Comparison of ENCODE assay signal across 9 cellular contexts in genomic region chr6:89597988-89598387, GRCh38. TPM values are rescaled to one million over a fixed set of nuclear protein-coding genes. Genes with fewer than 3 reads are reported as not detected.
DNase-seq lines count a peak whose midpoint lies in the region; ATAC-seq and TF ChIP-seq lines count a peak whose summit lies in the region.
"Had no signal": no experiment of that assay in that cellular context is flagged by ENCODE, and none has a peak within 500 bp of the region (broad histone marks: within the 10 kb centered on the region; RNA-seq: fewer than 3 reads in every experiment).

No MANE protein-coding gene starts in this region.

- no peaks in the 10 kb centered on the region for H4K20me1 ChIP-seq in Loucy (ENCODE audit: insufficient read depth, low read length, poor library complexity, severe bottlenecking)

- H3K4me1 ChIP-seq in Loucy (ENCODE audit: insufficient read depth, low read length, poor library complexity, severe bottlenecking) (peaks cover 18% of the 10 kb centered on the region), adipocyte (ENCODE audit: control insufficient read depth, insufficient read depth, low read length) (peaks cover 15% of the 10 kb centered on the region), left lung (no peaks in the 10 kb centered on the region), spleen (peaks cover 0 to 18% (median 10%) of the 10 kb centered on the region in 6 donors)

- H3K4me2 ChIP-seq in Loucy (ENCODE audit: low read depth, low read length, poor library complexity, severe bottlenecking), result peak overlapping the region; percentile 8

- ATAC-seq in left lung (peak; percentile 92), HG02759 (IDR thresholded peaks at IDR 0.05; ENCODE audit: unreplicated experiment) (no peak)

- peak; percentile 68 for TF ChIP-seq CTCF in Loucy (conservative IDR thresholded peaks at IDR 0.05; ENCODE audit: low read length)
- no peak for TF ChIP-seq CTCF in left lung (IDR thresholded peaks at IDR 0.05)
- no peak for TF ChIP-seq CTCF in GM13976 (IDR thresholded peaks at IDR 0.05; ENCODE audit: borderline replicate concordance, control extremely low read depth, extremely low read depth, insufficient read depth, missing control alignments)
- no peak for TF ChIP-seq CTCF in spleen (IDR thresholded peaks at IDR 0.05 in 8 of 11, conservative IDR thresholded peaks at IDR 0.05 in 3 of 11)

- peak overlapping the region; percentile 32; the same call in 1 of the 2 replicates for H2AFZ ChIP-seq in Loucy (ENCODE audit: low read length)

- DNase-seq in DMS79 treated with DMSO at 0.1 percent for 48 hours (lab: John Stamatoyannopoulos, UW) (peak; percentile 18), DMS79 (lab: John Stamatoyannopoulos, UW) (no peak), adipocyte (ENCODE audit: low read depth) (peak; percentile 48), left lung (no peak), GM13976 (ENCODE audit: low spot score) (no peak), spleen (no peak)
- DNase-seq: left cardiac atrium had no signal

- H3F3A ChIP-seq in Loucy (ENCODE audit: low read depth), result peaks cover 10% of the 10 kb centered on the region; the same call in 1 of the 2 replicates

- no peaks in the 10 kb centered on the region for H3K79me2 ChIP-seq in Loucy (ENCODE audit: insufficient read depth, low read length)

- WGBS in spleen, 5 donors, result 20 to 45% (median 32%) methylated on average over 3 of the region's 3 CpGs

- H3K36me3 ChIP-seq in Loucy (ENCODE audit: insufficient read depth, low read length) (no peaks in the 10 kb centered on the region), adipocyte (ENCODE audit: control insufficient read depth, insufficient read depth, low read length, severe bottlenecking) (no peaks in the 10 kb centered on the region), left lung (no peaks in the 10 kb centered on the region), spleen (no peaks in the 10 kb centered on the region)

- H3K27ac ChIP-seq in left lung (no peak overlapping the region), spleen (no peak overlapping the region)

- in situ Hi-C loops in GM13976 (cut with MboI; ENCODE audit: low sequenced_read_pairs, unreplicated experiment), result no loop called here

- H3K4me3 ChIP-seq in Loucy (ENCODE audit: low read length, poor library complexity, severe bottlenecking) (no peak overlapping the region), adipocyte (ENCODE audit: low read length) (no peak overlapping the region), left lung (no peak overlapping the region), spleen (no peak overlapping the region)

- TF ChIP-seq POLR2A in spleen (IDR thresholded peaks at IDR 0.05), result no peak

- no peaks in the 10 kb centered on the region for H3K9me2 ChIP-seq in Loucy (replicated peaks; ENCODE audit: low read depth, low read length)

- no peaks in the 10 kb centered on the region for H3K9me3 ChIP-seq in Loucy (ENCODE audit: insufficient read depth, low read depth, low read length)
- no peaks in the 10 kb centered on the region for H3K9me3 ChIP-seq in adipocyte (ENCODE audit: control insufficient read depth, low read length)
- no peaks in the 10 kb centered on the region for H3K9me3 ChIP-seq in left lung
- H3K9me3 ChIP-seq in spleen, result no peaks in the 10 kb centered on the region

- no peaks in the 10 kb centered on the region for H3K27me3 ChIP-seq in Loucy (ENCODE audit: insufficient read depth, low read length, poor library complexity, severe bottlenecking)
- no peaks in the 10 kb centered on the region for H3K27me3 ChIP-seq in adipocyte (replicated peaks; ENCODE audit: control insufficient read depth, insufficient read depth, low read length)
- no peaks in the 10 kb centered on the region for H3K27me3 ChIP-seq in left lung
- H3K27me3 ChIP-seq in spleen (replicated peaks in 1 of 7), result no peaks in the 10 kb centered on the region

- H3K9ac ChIP-seq in Loucy (ENCODE audit: low read depth, low read length, poor library complexity, severe bottlenecking) (no peak overlapping the region), adipocyte (ENCODE audit: low read length) (no peak overlapping the region)

- intact Hi-C loops in left lung (cut with DNase I), result loop anchor here in 1 of 2 donors (5.0 kb wide), 1 partner anchor 166 kb away; the partner anchor contains the start of gene ANKRD6
- intact Hi-C loops in spleen (cut with DNase I; ENCODE audit: low total_unique reads), result no loop called here

RNA-seq across cellular contexts. Expression of gene LYRM2, which starts 40.6 kb away (rescaled TPM):
- total RNA-seq in left lung (10 to 100 TPM; 34.4 to 43.3 TPM), spleen (10 to 100 TPM; 21.6 to 31.8 (median 25.5) TPM)
- 10 to 100 TPM; 12.7 to 21.3 (median 15.8) TPM for polyA plus RNA-seq in spleen

Comparison
In these comparisons a context has a peak if more than half of its experiments do, and no peak if none do; other contexts are left out.
1. DNase-seq: peak in DMS79 treated with DMSO at 0.1 percent for 48 hours (single experiment) and adipocyte (single experiment); none in DMS79 (single experiment), left lung (0 of 2), GM13976 (single experiment) and spleen (single experiment).